Comparison of ENCODE assay signal across 20 cellular contexts in the genomic region with DNA sequence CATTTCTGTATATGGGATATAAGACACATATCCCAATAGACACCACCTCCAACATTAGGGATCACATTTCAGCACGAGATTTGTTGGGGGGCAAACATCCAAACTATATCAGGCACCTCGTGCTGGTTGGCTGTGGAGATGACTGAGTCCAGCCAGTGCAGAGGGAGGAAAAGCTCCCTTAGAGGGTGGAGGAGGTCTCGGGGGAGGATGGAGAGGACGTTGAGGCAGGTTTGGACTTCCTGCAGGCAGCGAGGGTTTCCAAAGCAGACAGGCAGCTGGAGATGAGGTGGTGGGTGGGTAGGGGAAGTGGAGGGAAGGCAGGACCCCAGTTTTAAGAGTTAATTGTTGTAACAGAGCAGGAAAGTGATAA. TPM values are rescaled to one million over a fixed set of nuclear protein-coding genes. Genes with fewer than 3 reads are reported as not detected.
DNase-seq lines count a peak whose midpoint lies in the region; ATAC-seq and TF ChIP-seq lines count a peak whose summit lies in the region.
"Had no signal": no experiment of that assay in that cellular context is flagged by ENCODE, and none has a peak within 500 bp of the region (broad histone marks: within the 10 kb centered on the region; RNA-seq: fewer than 3 reads in every experiment).

No MANE protein-coding gene starts in this region.

- H3K9me3 ChIP-seq in KOPT-K1 (ENCODE audit: insufficient read depth, low read length, poor library complexity, severe bottlenecking) (no peaks in the 10 kb centered on the region), osteoblast (ENCODE audit: low read depth, low read length) (no peaks in the 10 kb centered on the region), transverse colon (no peaks in the 10 kb centered on the region), WERI-Rb-1 (ENCODE audit: severe bottlenecking) (no peaks in the 10 kb centered on the region)
- H3K9me3 ChIP-seq in effector memory CD4-positive, alpha-beta T cell (ENCODE audit: control insufficient read depth, low read length) = no peaks in the 10 kb centered on the region
- H3K9me3 ChIP-seq: body of pancreas, Caco-2, right lobe of liver had no signal

- peak overlapping the region; percentile 76 for H3K27ac ChIP-seq in KOPT-K1 (ENCODE audit: low read depth, low read length, poor library complexity, severe bottlenecking)
- H3K27ac ChIP-seq in effector memory CD4-positive, alpha-beta T cell (ENCODE audit: insufficient read depth, low read length, poor library complexity, severe bottlenecking) = peak overlapping the region; percentile 52
- H3K27ac ChIP-seq in osteoblast (ENCODE audit: low read depth, low read length) = no peak overlapping the region
- H3K27ac ChIP-seq in transverse colon = peak overlapping the region; percentile 42 to 68 (median 62)
- no peak overlapping the region for H3K27ac ChIP-seq in WERI-Rb-1
- H3K27ac ChIP-seq: body of pancreas, parathyroid adenoma, right lobe of liver, VCaP had no signal

- H3K36me3 ChIP-seq in KOPT-K1 (ENCODE audit: insufficient read depth, low read length) (no peaks in the 10 kb centered on the region), osteoblast (ENCODE audit: insufficient read depth, low read length) (no peaks in the 10 kb centered on the region), transverse colon (no peaks in the 10 kb centered on the region), WERI-Rb-1 (no peaks in the 10 kb centered on the region)
- H3K36me3 ChIP-seq in effector memory CD4-positive, alpha-beta T cell (ENCODE audit: control insufficient read depth, insufficient read depth, low read length) = no peaks in the 10 kb centered on the region
- H3K36me3 ChIP-seq: right lobe of liver had no signal

- no peak for TF ChIP-seq POLR2A in transverse colon (IDR thresholded peaks at IDR 0.05)

- no peaks in the 10 kb centered on the region for H3K27me3 ChIP-seq in effector memory CD4-positive, alpha-beta T cell (replicated peaks; ENCODE audit: control insufficient read depth, insufficient read depth, low read length, poor library complexity, severe bottlenecking)
- H3K27me3 ChIP-seq in osteoblast (ENCODE audit: insufficient read depth, low read length) = no peaks in the 10 kb centered on the region
- no peaks in the 10 kb centered on the region for H3K27me3 ChIP-seq in transverse colon
- H3K27me3 ChIP-seq in WERI-Rb-1 (ENCODE audit: insufficient read depth, low read depth, severe bottlenecking) = no peaks in the 10 kb centered on the region
- H3K27me3 ChIP-seq: body of pancreas, right lobe of liver had no signal

- TF ChIP-seq CTCF in osteoblast (IDR thresholded peaks at IDR 0.05; ENCODE audit: extremely low read depth, low read depth, low read length) (no peak), transverse colon (IDR thresholded peaks at IDR 0.05) (no peak), WERI-Rb-1 (IDR thresholded peaks at IDR 0.05; ENCODE audit: low read depth, low read length) (no peak)

- no peak overlapping the region for H3K4me3 ChIP-seq in effector memory CD4-positive, alpha-beta T cell (ENCODE audit: insufficient read depth, low read depth, low read length, poor library complexity, severe bottlenecking)
- H3K4me3 ChIP-seq in osteoblast (ENCODE audit: insufficient read depth, low read length) (no peak overlapping the region), transverse colon (no peak overlapping the region), WERI-Rb-1 (ENCODE audit: low read depth, low read length) (no peak overlapping the region)
- H3K4me3 ChIP-seq: body of pancreas, right lobe of liver had no signal

- H3K4me2 ChIP-seq in osteoblast (ENCODE audit: insufficient read depth, low read length) = no peak overlapping the region

- H4K20me1 ChIP-seq in osteoblast (ENCODE audit: insufficient read depth, low read length) = no peaks in the 10 kb centered on the region

- ATAC-seq in HG03571 (IDR thresholded peaks at IDR 0.05; ENCODE audit: unreplicated experiment) = no peak
- ATAC-seq: body of pancreas, esophagus mucosa, right lobe of liver had no signal

- H2AFZ ChIP-seq in osteoblast (ENCODE audit: low read length) = no peak overlapping the region
- H2AFZ ChIP-seq: parathyroid adenoma had no signal

- in situ Hi-C loops in transverse colon (cut with MboI; ENCODE audit: low pct_ligation_motif_present in 1 of 4, low pct_unique_long_range_greater_than_20kb in 1 of 4, low sequenced_read_pairs in 3 of 4) = no loop called here

- intact Hi-C loops in transverse colon (cut with DNase I; ENCODE audit: low total_unique reads) = no loop called here

- DNase-seq in effector memory CD4-positive, alpha-beta T cell = no peak
- peak; percentile 58 for DNase-seq in osteoblast (ENCODE audit: insufficient read length, low spot score, missing footprints)
- DNase-seq in transverse colon = no peak
- no peak for DNase-seq in NCI-H187 treated with DMSO at 0.1 percent for 48 hours (lab: John Stamatoyannopoulos, UW)
- DNase-seq in WERI-Rb-1 = no peak
- DNase-seq in DMS53 (lab: John Stamatoyannopoulos, UW) = no peak
- DNase-seq: activated CD4-positive, alpha-beta memory T cell treated with anti-CD3 and anti-CD28 coated beads for 36 hours; body of pancreas; Caco-2; effector CD4-positive, alpha-beta T cell; kidney glomerular epithelial cell; NCI-H1092 treated with DMSO at 0.1 percent for 48 hours; NCI-H2081 treated with DMSO at 0.1 percent for 48 hours; right lobe of liver; SIG-M5 had no signal

- no peaks in the 10 kb centered on the region for H3K79me2 ChIP-seq in osteoblast (ENCODE audit: insufficient read depth, low read length)
- H3K79me2 ChIP-seq: parathyroid adenoma had no signal

- peaks cover 33% of the 10 kb centered on the region for H3K4me1 ChIP-seq in effector memory CD4-positive, alpha-beta T cell (ENCODE audit: control insufficient read depth, insufficient read depth, low read length, poor library complexity, severe bottlenecking)
- H3K4me1 ChIP-seq in osteoblast (ENCODE audit: insufficient read depth, low read length) = peaks cover 34% of the 10 kb centered on the region
- H3K4me1 ChIP-seq in transverse colon = peaks cover 5 to 60% (median 32%) of the 10 kb centered on the region in 4 donors

- WGBS in transverse colon (ENCODE audit: low coverage in 1 of 2), 2 donors = 38 to 80% methylated on average over 2 to 5 of the region's 5 CpGs

- no peak for TF ChIP-seq EP300 in transverse colon (IDR thresholded peaks at IDR 0.05; ENCODE audit: low read depth)

RNA-seq across cellular contexts. Expression of a gene that starts 56.7 kb away (rescaled TPM):
- total RNA-seq in osteoblast (9.0 and 14.1 TPM in 2 replicates), transverse colon (10 to 100 TPM; 16.2 to 36.2 (median 25.2) TPM)

Comparison
In these comparisons a context has a peak if more than half of its experiments do, and no peak if none do; other contexts are left out.
1. H3K27ac ChIP-seq: peak in KOPT-K1 (single experiment), effector memory CD4-positive, alpha-beta T cell (single experiment) and transverse colon (4 of 4); none in osteoblast (single experiment) and WERI-Rb-1 (single experiment).